Comparison of ENCODE assay signal across 8 cellular contexts in the genomic region with DNA sequence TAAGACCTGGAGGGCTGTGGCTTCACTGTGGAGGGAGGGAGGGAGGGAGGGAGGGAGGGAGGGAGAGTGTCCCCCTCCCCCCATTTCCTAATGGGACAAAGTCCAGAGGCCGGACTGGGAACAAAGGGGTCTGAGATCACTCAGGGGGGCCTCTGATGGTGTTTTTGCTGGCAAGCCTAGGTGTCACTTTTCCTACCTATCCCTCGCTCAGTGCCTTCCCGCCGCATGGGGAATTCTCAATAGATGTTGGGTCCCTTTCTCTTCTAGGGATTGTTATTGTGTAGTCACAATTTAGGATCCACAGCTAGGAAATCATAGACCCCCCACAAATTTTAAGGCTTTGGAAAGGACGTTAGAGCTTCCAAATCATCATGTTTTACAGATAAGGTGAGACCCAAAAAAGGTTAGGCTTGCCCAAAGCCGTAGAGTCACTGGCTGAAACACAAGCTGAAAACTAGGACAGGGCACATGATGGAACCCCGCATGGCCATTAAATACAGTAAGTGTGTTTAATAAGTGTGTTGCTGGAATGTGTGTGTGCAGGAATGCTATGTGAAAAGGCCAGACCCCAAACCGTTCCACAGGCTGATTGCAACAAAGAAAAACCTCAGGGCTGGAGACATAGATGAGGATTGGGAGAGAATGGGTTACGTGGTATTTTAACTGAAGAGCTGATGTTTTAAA. TPM values are rescaled to one million over a fixed set of nuclear protein-coding genes. Genes with fewer than 3 reads are reported as not detected.
A peak's percentile ranks its signal among the peaks of the same experiment; 100 is the strongest.
DNase-seq lines count a peak whose midpoint lies in the region; ATAC-seq and TF ChIP-seq lines count a peak whose summit lies in the region.

No MANE protein-coding gene starts in this region.

- H3K27ac Mint-ChIP-seq in activated naive CD4-positive, alpha-beta T cell treated with anti-CD3 and anti-CD28 coated beads, Interleukin-2, amount 50 U/mL, for 24 hours, result peak overlapping the region; percentile 95

- H3K4me1 Mint-ChIP-seq in activated naive CD4-positive, alpha-beta T cell treated with anti-CD3 and anti-CD28 coated beads, Interleukin-2, amount 50 U/mL, for 24 hours, result peaks cover 52% of the 10 kb centered on the region

- peak overlapping the region; percentile 26 to 47 (median 26) for H3K4me3 ChIP-seq in breast epithelium
- peak overlapping the region; percentile 4 to 28 for H3K4me3 ChIP-seq in muscle layer of colon (ENCODE audit: low read depth in 1 of 2, low read length in 2 of 2)
- no peak overlapping the region for H3K4me3 ChIP-seq in urinary bladder (ENCODE audit: low read depth, low read length)

- peak overlapping the region; percentile 54 for H3K9ac ChIP-seq in muscle layer of colon (ENCODE audit: low read length)

- peak overlapping the region; percentile 93 to 100 for H3K27ac ChIP-seq in breast epithelium
- H3K27ac ChIP-seq in muscle layer of colon (ENCODE audit: low read depth, low read length), result peak overlapping the region; percentile 93
- H3K27ac ChIP-seq in urinary bladder (ENCODE audit: low read depth), result peak overlapping the region; percentile 95

- H3K36me3 Mint-ChIP-seq in activated naive CD4-positive, alpha-beta T cell treated with anti-CD3 and anti-CD28 coated beads, Interleukin-2, amount 50 U/mL, for 24 hours, result no peaks in the 10 kb centered on the region

- H3K4me3 Mint-ChIP-seq in activated naive CD4-positive, alpha-beta T cell treated with anti-CD3 and anti-CD28 coated beads, Interleukin-2, amount 50 U/mL, for 24 hours, result peak overlapping the region; percentile 45

- H3K27me3 Mint-ChIP-seq in activated naive CD4-positive, alpha-beta T cell treated with anti-CD3 and anti-CD28 coated beads, Interleukin-2, amount 50 U/mL, for 24 hours, result no peaks in the 10 kb centered on the region

- DNase-seq in activated naive CD4-positive, alpha-beta T cell treated with Interleukin-2 at 50 U/mL for 16 hours, result no peak
- DNase-seq in breast epithelium (ENCODE audit: low spot score in 2 of 2) (peak; percentile 32 to 35), NCI-H526 treated with DMSO at 0.1 percent for 48 hours (lab: John Stamatoyannopoulos, UW) (no peak), OCI-M2 (lab: John Stamatoyannopoulos, UW; ENCODE audit: unreplicated experiment) (no peak)

- H3K4me1 ChIP-seq in breast epithelium (peaks cover 30 to 60% of the 10 kb centered on the region in 2 donors), muscle layer of colon (ENCODE audit: insufficient read depth, low read length) (peaks cover 61% of the 10 kb centered on the region), urinary bladder (ENCODE audit: insufficient read depth) (peaks cover 4% of the 10 kb centered on the region)

- H3K9me3 ChIP-seq in breast epithelium (no peaks in the 10 kb centered on the region), muscle layer of colon (ENCODE audit: low read length) (no peaks in the 10 kb centered on the region)

- no peak for TF ChIP-seq CTCF in breast epithelium (IDR thresholded peaks at IDR 0.05)

- intact Hi-C loops in breast epithelium (cut with DNase I; ENCODE audit: low total_unique reads), result no loop called here

- H3K27me3 ChIP-seq in breast epithelium, result no peaks in the 10 kb centered on the region
- H3K27me3 ChIP-seq in muscle layer of colon (ENCODE audit: control insufficient read depth in 1 of 2, insufficient read depth in 2 of 2, low read length in 2 of 2), result no peaks in the 10 kb centered on the region

- H3K36me3 ChIP-seq in breast epithelium, result no peaks in the 10 kb centered on the region
- no peaks in the 10 kb centered on the region for H3K36me3 ChIP-seq in muscle layer of colon (ENCODE audit: insufficient read depth, low read length)
- H3K36me3 ChIP-seq in urinary bladder (ENCODE audit: insufficient read depth), result no peaks in the 10 kb centered on the region

- 30% methylated on average over 9 of the region's 9 CpGs for WGBS in urinary bladder

- ATAC-seq in GM19351 (IDR thresholded peaks at IDR 0.05; ENCODE audit: unreplicated experiment), result no peak

- TF ChIP-seq POLR2A in breast epithelium (IDR thresholded peaks at IDR 0.05), result no peak

- no peaks in the 10 kb centered on the region for H3K9me3 Mint-ChIP-seq in activated naive CD4-positive, alpha-beta T cell treated with anti-CD3 and anti-CD28 coated beads, Interleukin-2, amount 50 U/mL, for 24 hours

RNA-seq across cellular contexts. Expression of a gene that starts 4.8 kb away (rescaled TPM):
- total RNA-seq in breast epithelium (1,000 to 10,000 TPM; 2,151 to 6,439 (median 3,491) TPM), urinary bladder (523 TPM)
- polyA plus RNA-seq in urinary bladder, result 5,662 TPM

RNA-seq across cellular contexts. Expression of a gene that starts 22.1 kb away (rescaled TPM):
- 10 to 100 TPM in 1 of 3 donors, 1 to 10 TPM in 2; 3.7 to 10.1 (median 5.9) TPM for total RNA-seq in breast epithelium
- 2.0 TPM for total RNA-seq in urinary bladder
- 6.7 TPM for polyA plus RNA-seq in urinary bladder

RNA-seq across cellular contexts. Expression of a gene that starts 54.9 kb away (rescaled TPM):
- total RNA-seq in breast epithelium (10 to 100 TPM; 11.7 to 27.9 (median 22.6) TPM), urinary bladder (13.0 TPM)
- polyA plus RNA-seq in urinary bladder, result 30.6 TPM

Comparison
In these comparisons a context has a peak if more than half of its experiments do, and no peak if none do; other contexts are left out.
1. DNase-seq: peak in breast epithelium (2 of 2); none in activated naive CD4-positive, alpha-beta T cell treated with Interleukin-2 at 50 U/mL for 16 hours (single experiment), NCI-H526 treated with DMSO at 0.1 percent for 48 hours (single experiment) and OCI-M2 (single experiment).
2. Peak in every context shown above with its lines, with median percentiles within 50 percentile points of each other: H3K27ac ChIP-seq.